1 cellular context compared by ENCODE assay signal in genomic region chrX:106038625-106039024, GRCh38.
TF ChIP-seq lines count a peak whose summit lies in the region.

Gene SERPINA7 (minus strand): TSS chrX:106038727. CDS start chrX:106037058, 1,669 bp downstream.

TF ChIP-seq in HepG2, 621 proteins besides CTCF, POLR2A, EP300 and RAD21 (continued from another document and continues in another):
- TF ChIP-seq PRDM4 (CRISPR knock-in tag; IDR thresholded peaks at IDR 0.05; ENCODE audit: borderline replicate concordance): no peak
- no peak for TF ChIP-seq ZFYVE20 (CRISPR knock-in tag; IDR thresholded peaks at IDR 0.05; ENCODE audit: borderline replicate concordance, low read depth)
- TF ChIP-seq GATAD2A (CRISPR knock-in tag; IDR thresholded peaks at IDR 0.05): peak; percentile 69
- TF ChIP-seq ZNF770 (CRISPR knock-in tag; IDR thresholded peaks at IDR 0.05): no peak
- no peak for TF ChIP-seq ZNF704 (CRISPR knock-in tag; IDR thresholded peaks at IDR 0.05; ENCODE audit: borderline replicate concordance)
- TF ChIP-seq FOXK1 (CRISPR knock-in tag; IDR thresholded peaks at IDR 0.05; ENCODE audit: borderline replicate concordance, low read depth): no peak
- TF ChIP-seq XRCC5 (optimal IDR thresholded peaks at IDR 0.05; ENCODE audit: low read length): no peak
- no peak for TF ChIP-seq REXO4 (CRISPR knock-in tag; IDR thresholded peaks at IDR 0.05; ENCODE audit: borderline replicate concordance)
- TF ChIP-seq MYC (CRISPR knock-in tag; IDR thresholded peaks at IDR 0.05; ENCODE audit: borderline replicate concordance): no peak
- TF ChIP-seq ZUFSP (CRISPR knock-in tag; IDR thresholded peaks at IDR 0.05; ENCODE audit: borderline replicate concordance): no peak
- no peak for TF ChIP-seq ZNF18 (CRISPR knock-in tag; IDR thresholded peaks at IDR 0.05; ENCODE audit: insufficient replicate concordance)
- no peak for TF ChIP-seq JARID2 (CRISPR knock-in tag; IDR thresholded peaks at IDR 0.05; ENCODE audit: insufficient replicate concordance)
- no peak for TF ChIP-seq HMG20B (CRISPR knock-in tag; conservative IDR thresholded peaks at IDR 0.05)
- TF ChIP-seq ZNF331 (CRISPR knock-in tag; IDR thresholded peaks at IDR 0.05): peak; percentile 22; the same call in 1 of the 2 replicates
- no peak for TF ChIP-seq ZNF678 (CRISPR knock-in tag; IDR thresholded peaks at IDR 0.05)
- no peak for TF ChIP-seq ZNF761 (CRISPR knock-in tag; conservative IDR thresholded peaks at IDR 0.05)
- peak; percentile 82 for TF ChIP-seq ARID5B (CRISPR knock-in tag; IDR thresholded peaks at IDR 0.05)
- no peak for TF ChIP-seq CHD4 (IDR thresholded peaks at IDR 0.05; ENCODE audit: borderline replicate concordance, low read length)
- TF ChIP-seq BCLAF1 (IDR thresholded peaks at IDR 0.05): no peak
- no peak for TF ChIP-seq NCOA1 (CRISPR knock-in tag; IDR thresholded peaks at IDR 0.05)
- peak; percentile 32; the same call in 1 of the 2 replicates for TF ChIP-seq SALL1 (CRISPR knock-in tag; IDR thresholded peaks at IDR 0.05)
- peak; percentile 38; the same call in 1 of the 2 replicates for TF ChIP-seq ZNF362 (CRISPR knock-in tag; IDR thresholded peaks at IDR 0.05; ENCODE audit: borderline replicate concordance)
- TF ChIP-seq EHMT2 (IDR thresholded peaks at IDR 0.05; ENCODE audit: borderline replicate concordance, low read depth, low read length): peak; percentile 32; the same call in 1 of the 2 replicates
- no peak for TF ChIP-seq RNF2 (conservative IDR thresholded peaks at IDR 0.05; ENCODE audit: low read depth)
- TF ChIP-seq TFDP2 (CRISPR knock-in tag; IDR thresholded peaks at IDR 0.05): no peak
- peak; percentile 75; the same call in 1 of the 2 replicates for TF ChIP-seq CREM (IDR thresholded peaks at IDR 0.05)
- no peak for TF ChIP-seq CREM (CRISPR knock-in tag; IDR thresholded peaks at IDR 0.05)
- TF ChIP-seq ZNF792 (CRISPR knock-in tag; IDR thresholded peaks at IDR 0.05): no peak
- TF ChIP-seq ZNF605 (CRISPR knock-in tag; IDR thresholded peaks at IDR 0.05): no peak
- TF ChIP-seq REL (CRISPR knock-in tag; conservative IDR thresholded peaks at IDR 0.05): no peak
- TF ChIP-seq TBL1XR1 (IDR thresholded peaks at IDR 0.05; ENCODE audit: borderline replicate concordance, low read length, partially characterized antibody): no peak
- TF ChIP-seq JUNB (CRISPR knock-in tag; IDR thresholded peaks at IDR 0.05; ENCODE audit: borderline replicate concordance): no peak
- TF ChIP-seq BCL3 (CRISPR knock-in tag; IDR thresholded peaks at IDR 0.05): no peak
- no peak for TF ChIP-seq FUBP1 (CRISPR knock-in tag; IDR thresholded peaks at IDR 0.05; ENCODE audit: borderline replicate concordance)
- no peak for TF ChIP-seq ZNF570 (CRISPR knock-in tag; IDR thresholded peaks at IDR 0.05; ENCODE audit: borderline replicate concordance)
- no peak for TF ChIP-seq ELF4 (CRISPR knock-in tag; IDR thresholded peaks at IDR 0.05; ENCODE audit: borderline replicate concordance)
